20 cellular contexts compared by ENCODE assay signal in genomic region chr21:25636727-25637126, GRCh38. TPM values are rescaled to one million over a fixed set of nuclear protein-coding genes. Genes with fewer than 3 reads are reported as not detected.
DNase-seq lines count a peak whose midpoint lies in the region; ATAC-seq, FAIRE-seq and TF ChIP-seq lines count a peak whose summit lies in the region.
"Had no signal": no experiment of that assay in that cellular context is flagged by ENCODE, and none has a peak within 500 bp of the region (broad histone marks: within the 10 kb centered on the region; RNA-seq: fewer than 3 reads in every experiment).

No MANE protein-coding gene starts in this region.

- peaks cover 27% of the 10 kb centered on the region for H3K4me1 Mint-ChIP-seq in activated naive CD8-positive, alpha-beta T cell treated with anti-CD3 and anti-CD28 coated beads, Interleukin-2, amount 50 U/mL, for 24 hours
- peaks cover 26% of the 10 kb centered on the region for H3K4me1 Mint-ChIP-seq in activated naive CD8-positive, alpha-beta T cell treated with anti-CD3 and anti-CD28 coated beads for 36 hours
- peaks cover 38% of the 10 kb centered on the region for H3K4me1 Mint-ChIP-seq in stimulated activated effector memory CD8-positive, alpha-beta T cell treated with anti-CD3 and anti-CD28 coated beads, Interleukin-12 subunit alpha, Interleukin-12 subunit beta, amount 100 ng/mL, for 72 hours

- TF ChIP-seq RAD21 in GM12878 (IDR thresholded peaks at IDR 0.05; ENCODE audit: insufficient read depth, low read depth, low read length): no peak

- H4K20me1 ChIP-seq in GM12878 (ENCODE audit: control insufficient read depth, insufficient read depth): no peaks in the 10 kb centered on the region

- no peak overlapping the region for H3K27ac Mint-ChIP-seq in activated naive CD8-positive, alpha-beta T cell treated with anti-CD3 and anti-CD28 coated beads, Interleukin-2, amount 50 U/mL, for 24 hours
- H3K27ac Mint-ChIP-seq in activated naive CD8-positive, alpha-beta T cell treated with anti-CD3 and anti-CD28 coated beads for 36 hours: no peak overlapping the region
- no peak overlapping the region for H3K27ac Mint-ChIP-seq in stimulated activated effector memory CD8-positive, alpha-beta T cell treated with anti-CD3 and anti-CD28 coated beads, Interleukin-12 subunit alpha, Interleukin-12 subunit beta, amount 100 ng/mL, for 72 hours
- H3K27ac Mint-ChIP-seq: T-helper 1 cell treated with Interleukin-12 subunit alpha and Interleukin-12 subunit beta and Interleukin-4 antibody, amounts not matched to agents 30 μg/mL and 1 μg/mL, for 36 hours had no signal

- ATAC-seq in activated naive CD8-positive, alpha-beta T cell treated with anti-CD3 and anti-CD28 coated beads, Interleukin-2, amount 50 U/mL, for 24 hours: peak; percentile 29
- ATAC-seq in HG02885 (IDR thresholded peaks at IDR 0.05; ENCODE audit: poor library complexity, unreplicated experiment) (peak; percentile 18), GM12878 (no peak), left cardiac atrium (no peak), HG02884 (IDR thresholded peaks at IDR 0.05; ENCODE audit: unreplicated experiment) (no peak)
- peak; percentile 64 for ATAC-seq in stimulated activated effector memory CD8-positive, alpha-beta T cell treated with anti-CD3 and anti-CD28 coated beads, Interleukin-12 subunit alpha, Interleukin-12 subunit beta, amount 100 ng/mL, for 72 hours
- ATAC-seq: gastrocnemius medialis had no signal

- intact Hi-C loops in GM12878 (cut with micrococcal nuclease; ENCODE audit: unreplicated experiment) (no loop called here), left cardiac atrium (cut with DNase I) (no loop called here)

- FAIRE-seq in GM12878 (lab: Jason Lieb, UNC): no peak

- H2AFZ ChIP-seq in GM12878 (ENCODE audit: control insufficient read depth, low read depth, low read length): no peak overlapping the region

- no peaks in the 10 kb centered on the region; a peak in 1 of 4 replicates for H3K27me3 ChIP-seq in GM12878 (replicated peaks in 1 of 2; ENCODE audit: control insufficient read depth in 2 of 2, insufficient read depth in 2 of 2, low read length in 1 of 2)
- H3K27me3 ChIP-seq: ascending aorta, gastrocnemius medialis had no signal

- no peaks in the 10 kb centered on the region; the same call in 1 of the 2 replicates for H3K79me2 ChIP-seq in GM12878 (ENCODE audit: control insufficient read depth, insufficient read depth, low read length)

- BruUV-seq in GM12878 (replicated peaks; lab: Mats Ljungman, UMichigan): no TSS peak

- peaks cover 4% of the 10 kb centered on the region for H3K9me3 Mint-ChIP-seq in activated naive CD8-positive, alpha-beta T cell treated with anti-CD3 and anti-CD28 coated beads, Interleukin-2, amount 50 U/mL, for 24 hours
- no peaks in the 10 kb centered on the region for H3K9me3 Mint-ChIP-seq in activated naive CD8-positive, alpha-beta T cell treated with anti-CD3 and anti-CD28 coated beads for 36 hours
- H3K9me3 Mint-ChIP-seq in stimulated activated effector memory CD8-positive, alpha-beta T cell treated with anti-CD3 and anti-CD28 coated beads, Interleukin-12 subunit alpha, Interleukin-12 subunit beta, amount 100 ng/mL, for 72 hours: peaks cover 5% of the 10 kb centered on the region
- H3K9me3 Mint-ChIP-seq: central memory CD8-positive, alpha-beta T cell; T-helper 1 cell treated with Interleukin-12 subunit alpha and Interleukin-12 subunit beta and Interleukin-4 antibody, amounts not matched to agents 30 μg/mL and 1 μg/mL, for 36 hours had no signal

- no peak for DNase-seq in activated naive CD8-positive, alpha-beta T cell treated with anti-CD3 and anti-CD28 coated beads, Interleukin-2, amount 50 U/mL, for 24 hours
- no peak for DNase-seq in activated naive CD8-positive, alpha-beta T cell treated with anti-CD3 and anti-CD28 coated beads for 36 hours
- DNase-seq in GM12878 (ENCODE audit: low read depth, low spot score): no peak
- no peak for DNase-seq in stimulated activated effector memory CD8-positive, alpha-beta T cell treated with anti-CD3 and anti-CD28 coated beads, Interleukin-12 subunit alpha, Interleukin-12 subunit beta, amount 100 ng/mL, for 72 hours (ENCODE audit: low spot score in 2 of 2)
- DNase-seq in retina: no peak
- DNase-seq in left cardiac atrium: no peak
- DNase-seq: activated naive CD4-positive, alpha-beta T cell treated with Interleukin-2 at 50 U/mL for 16 hours; activated T-cell treated with anti-CD3 and anti-CD28 coated beads for 4 hours; erythroblast; gastrocnemius medialis; NCI-H1694; NCI-H748 treated with DMSO at 0.1 percent for 48 hours had no signal

- CTCF ChIA-PET in GM12878 (lab: Yijun Ruan, JAX): interaction anchor here (3.1 kb wide), 1 partner anchor 29 kb away, joined by 36 read pairs; the partner anchor contains the start of gene MRPL39

- H3K9me3 ChIP-seq in GM12878 (replicated peaks; ENCODE audit: control insufficient read depth, insufficient read depth, low read length): no peaks in the 10 kb centered on the region; the same call in 2 of the 3 replicates
- H3K9me3 ChIP-seq: ascending aorta, gastrocnemius medialis, SJSA1 had no signal

- H3K9ac ChIP-seq in GM12878 (ENCODE audit: control insufficient read depth, insufficient read depth, low read length): no peak overlapping the region

- SMC1A ChIA-PET in GM12878 (lab: Charles Lee; ENCODE audit: uncharacterized antibody, unreplicated experiment): interaction anchor here (1.1 to 1.2 kb wide), 2 partner anchors 12 to 28 kb away, joined by 4 to 5 read pairs; no protein-coding TSS in a partner anchor

- no peak for TF ChIP-seq CTCF in GM12878 (IDR thresholded peaks at IDR 0.05 in 2 of 3, conservative IDR thresholded peaks at IDR 0.05 in 1 of 3; ENCODE audit: control insufficient read depth in 2 of 3, extremely low read depth in 1 of 3, insufficient read depth in 1 of 3, low read depth in 3 of 3, low read length in 3 of 3)

- H3K4me3 Mint-ChIP-seq in activated naive CD8-positive, alpha-beta T cell treated with anti-CD3 and anti-CD28 coated beads, Interleukin-2, amount 50 U/mL, for 24 hours: no peak overlapping the region
- H3K4me3 Mint-ChIP-seq in activated naive CD8-positive, alpha-beta T cell treated with anti-CD3 and anti-CD28 coated beads for 36 hours: no peak overlapping the region
- no peak overlapping the region for H3K4me3 Mint-ChIP-seq in stimulated activated effector memory CD8-positive, alpha-beta T cell treated with anti-CD3 and anti-CD28 coated beads, Interleukin-12 subunit alpha, Interleukin-12 subunit beta, amount 100 ng/mL, for 72 hours
- H3K4me3 Mint-ChIP-seq: CD4-positive, CD25-positive, alpha-beta regulatory T cell; central memory CD8-positive, alpha-beta T cell; T-helper 1 cell treated with Interleukin-12 subunit alpha and Interleukin-12 subunit beta and Interleukin-4 antibody, amounts not matched to agents 30 μg/mL and 1 μg/mL, for 36 hours had no signal

- no peak overlapping the region for H3K27ac ChIP-seq in GM12878 (ENCODE audit: control insufficient read depth, insufficient read depth)
- H3K27ac ChIP-seq: ascending aorta, gastrocnemius medialis, HL-60, SJSA1 had no signal

- POLR2A ChIA-PET in GM12878 (lab: Charles Lee): no interaction called here

- WGBS in GM12878 (ENCODE audit: insufficient coverage, insufficient replicate concordance, low lambda C conversion rate, missing lambda C conversion rate): 3% methylated on average over 2 of the region's 2 CpGs

- in situ Hi-C loops in GM12878 (cut with MboI): no loop called here

- no peak for TF ChIP-seq POLR2A in GM12878 (IDR thresholded peaks at IDR 0.05; ENCODE audit: low read depth, low read length)

- H3K4me2 ChIP-seq in GM12878 (ENCODE audit: control insufficient read depth, insufficient read depth): no peak overlapping the region

- peaks cover 13% of the 10 kb centered on the region; the same call in 1 of the 2 replicates for H3K4me1 ChIP-seq in GM12878 (ENCODE audit: control insufficient read depth, insufficient read depth, low read length)

- no peak for TF ChIP-seq EP300 in GM12878 (IDR thresholded peaks at IDR 0.05; ENCODE audit: borderline replicate concordance in 1 of 2, control insufficient read depth in 1 of 2, low read depth in 2 of 2, low read length in 2 of 2)

- H3K27me3 Mint-ChIP-seq in activated naive CD8-positive, alpha-beta T cell treated with anti-CD3 and anti-CD28 coated beads, Interleukin-2, amount 50 U/mL, for 24 hours: peaks cover 49% of the 10 kb centered on the region
- peaks cover 50% of the 10 kb centered on the region for H3K27me3 Mint-ChIP-seq in activated naive CD8-positive, alpha-beta T cell treated with anti-CD3 and anti-CD28 coated beads for 36 hours

- no peaks in the 10 kb centered on the region for H3K36me3 ChIP-seq in GM12878 (ENCODE audit: control insufficient read depth in 2 of 2, insufficient read depth in 2 of 2, low read length in 1 of 2)
- H3K36me3 ChIP-seq: ascending aorta, gastrocnemius medialis, SJSA1 had no signal

- no peaks in the 10 kb centered on the region for H3K36me3 Mint-ChIP-seq in activated naive CD8-positive, alpha-beta T cell treated with anti-CD3 and anti-CD28 coated beads, Interleukin-2, amount 50 U/mL, for 24 hours (ENCODE audit: low read depth)
- H3K36me3 Mint-ChIP-seq in activated naive CD8-positive, alpha-beta T cell treated with anti-CD3 and anti-CD28 coated beads for 36 hours: no peaks in the 10 kb centered on the region
- no peaks in the 10 kb centered on the region for H3K36me3 Mint-ChIP-seq in stimulated activated effector memory CD8-positive, alpha-beta T cell treated with anti-CD3 and anti-CD28 coated beads, Interleukin-12 subunit alpha, Interleukin-12 subunit beta, amount 100 ng/mL, for 72 hours
- H3K36me3 Mint-ChIP-seq: CD4-positive, CD25-positive, alpha-beta regulatory T cell had no signal

- H3K4me3 ChIP-seq in GM12878: no peak overlapping the region
- H3K4me3 ChIP-seq: ascending aorta, gastrocnemius medialis, SJSA1 had no signal

- RAD21 ChIA-PET in GM12878 (lab: Charles Lee; ENCODE audit: unreplicated experiment): interaction anchor here (1.7 kb wide), 1 partner anchor 28 kb away, joined by 4 read pairs; no protein-coding TSS in a partner anchor

RNA-seq across cellular contexts. Expression of gene JAM2, which starts 2.3 kb away (rescaled TPM):
- 1 to 10 TPM; 2.5 to 3.4 TPM for total RNA-seq in activated naive CD8-positive, alpha-beta T cell treated with anti-CD3 and anti-CD28 coated beads for 36 hours
- 13.6 and 17.2 TPM in 2 replicates for total RNA-seq in GM12878 (2013; cell fraction: nucleolus; rRNA removed)
- total RNA-seq in GM12878 (2014; rRNA removed) (2.7 and 3.9 TPM in 2 replicates), GM12878 (2014; rRNA removed; fragmentation: Illumina TruSeq; extraction: Trizol) (6.4 and 7.1 TPM in 2 replicates), GM12878 (2021) (6.7 and 9.6 TPM in 2 replicates), left cardiac atrium (10 to 100 TPM; 35.9 to 41.8 TPM)
- 6.1 TPM for polyA plus RNA-seq in GM12878 (2011; ENCODE audit: low read depth)
- polyA plus RNA-seq in GM12878 (2011; rRNA removed) (30.4 and 45.2 TPM in 2 replicates), GM12878 (2014; fragmentation: Illumina TruSeq; extraction: Trizol) (10.4 and 15.9 TPM in 2 replicates), GM12878 (2014; fragmentation: Nextera tagmentation; extraction: Ambion mirVana) (1 to 10 TPM; 2.1 to 4.3 TPM), GM12878 (2014; rRNA removed) (8.1 and 9.4 TPM in 2 replicates), GM12878 (2016; fragmentation: Nextera tagmentation; extraction: Ambion mirVana) (10 to 100 TPM in 1 of 2 experiments, 1 to 10 TPM in 1; 9.1 to 10.8 TPM)
- polyA plus RNA-seq in GM12878 (2011; cell fraction: cytosol; rRNA removed): 10.1 and 14.5 TPM in 2 replicates
- 30.1 and 47.9 TPM in 2 replicates for polyA plus RNA-seq in GM12878 (2011; cell fraction: nucleus; rRNA removed)
- 6.8 and 14.9 TPM in 2 replicates for polyA plus RNA-seq in GM12878 (2012)
- polyA minus RNA-seq in GM12878 (2011; rRNA and poly(A)+ RNA removed): 11.6 and 15.1 TPM in 2 replicates
- 2.8 and 4.4 TPM in 2 replicates for polyA minus RNA-seq in GM12878 (2011; cell fraction: cytosol; rRNA and poly(A)+ RNA removed)
- polyA minus RNA-seq in GM12878 (2011; cell fraction: nucleus; rRNA and poly(A)+ RNA removed): 10.3 and 16.5 TPM in 2 replicates
- total RNA-seq: CD4-positive, CD25-positive, alpha-beta regulatory T cell; SJSA1 had no signal

RNA-seq across cellular contexts. Expression of gene MRPL39, which starts 29.4 kb away (rescaled TPM):
- 10 to 100 TPM; 86.1 to 86.2 TPM for total RNA-seq in activated naive CD8-positive, alpha-beta T cell treated with anti-CD3 and anti-CD28 coated beads for 36 hours
- total RNA-seq in GM12878 (2013; cell fraction: nucleolus; rRNA removed): 26.3 and 28.9 TPM in 2 replicates
- total RNA-seq in GM12878 (2014; rRNA removed) (80.5 and 100 TPM in 2 replicates), GM12878 (2014; rRNA removed; fragmentation: Illumina TruSeq; extraction: Trizol) (109 and 118 TPM in 2 replicates), GM12878 (2021) (68.8 and 71.4 TPM in 2 replicates), left cardiac atrium (10 to 100 TPM; 37.8 to 39.9 TPM)
- 44.2 TPM for polyA plus RNA-seq in GM12878 (2011; ENCODE audit: low read depth)
- polyA plus RNA-seq in GM12878 (2011; rRNA removed) (111 and 168 TPM in 2 replicates), GM12878 (2014; fragmentation: Illumina TruSeq; extraction: Trizol) (109 and 120 TPM in 2 replicates), GM12878 (2014; fragmentation: Nextera tagmentation; extraction: Ambion mirVana) (100 to 1,000 TPM; 220 to 292 TPM), GM12878 (2014; rRNA removed) (95.4 and 122 TPM in 2 replicates), GM12878 (2016; fragmentation: Nextera tagmentation; extraction: Ambion mirVana) (100 to 1,000 TPM; 221 to 230 TPM)
- polyA plus RNA-seq in GM12878 (2011; cell fraction: cytosol; rRNA removed): 37.9 and 47.8 TPM in 2 replicates
- 35.7 and 43.6 TPM in 2 replicates for polyA plus RNA-seq in GM12878 (2011; cell fraction: nucleus; rRNA removed)
- polyA plus RNA-seq in GM12878 (2012): 60.8 and 75.2 TPM in 2 replicates
- polyA minus RNA-seq in GM12878 (2011; rRNA and poly(A)+ RNA removed): 33.3 and 48.9 TPM in 2 replicates
- polyA minus RNA-seq in GM12878 (2011; cell fraction: cytosol; rRNA and poly(A)+ RNA removed): 16.8 and 20.9 TPM in 2 replicates
- 14.6 and 18.8 TPM in 2 replicates for polyA minus RNA-seq in GM12878 (2011; cell fraction: nucleus; rRNA and poly(A)+ RNA removed)

Comparison
In these comparisons a context has a peak if more than half of its experiments do, and no peak if none do; other contexts are left out.
1. ATAC-seq: peak in activated naive CD8-positive, alpha-beta T cell treated with anti-CD3 and anti-CD28 coated beads, Interleukin-2, amount 50 U/mL, for 24 hours (single experiment), HG02885 (single experiment) and stimulated activated effector memory CD8-positive, alpha-beta T cell treated with anti-CD3 and anti-CD28 coated beads, Interleukin-12 subunit alpha, Interleukin-12 subunit beta, amount 100 ng/mL, for 72 hours (single experiment); none in GM12878 (single experiment), left cardiac atrium (0 of 2) and HG02884 (single experiment).